ENCODE assay signal across 23 cellular contexts in the genomic region with DNA sequence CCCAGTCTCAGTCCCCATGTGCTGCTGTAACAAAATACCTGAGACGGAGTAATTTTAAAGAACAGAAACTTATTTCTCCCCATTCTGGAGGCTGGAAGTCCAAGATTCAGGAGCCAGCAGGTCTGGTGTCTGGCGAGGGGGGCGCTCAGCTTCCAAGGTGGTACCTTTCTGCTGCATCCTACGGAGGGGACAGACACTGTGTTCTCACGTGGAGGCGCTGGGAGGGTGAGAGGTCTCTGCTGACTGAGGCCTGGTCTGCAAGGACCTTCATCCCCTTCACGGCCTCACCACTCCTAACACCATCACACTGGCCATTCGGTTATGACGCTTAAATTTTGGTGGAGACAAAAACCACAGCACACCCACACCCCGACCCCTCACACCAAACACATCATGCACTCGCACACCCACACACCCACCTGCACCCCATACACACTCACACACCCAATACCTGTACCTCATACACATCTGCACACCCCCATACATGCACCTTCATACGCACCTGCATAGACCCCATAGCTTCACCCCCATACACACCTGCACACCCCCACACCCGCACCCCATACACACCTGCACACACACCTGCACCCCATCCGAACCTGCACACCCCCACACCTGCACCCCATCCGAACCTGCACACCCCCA. TPM values are rescaled to one million over a fixed set of nuclear protein-coding genes. Genes with fewer than 3 reads are reported as not detected.
DNase-seq lines count a peak whose midpoint lies in the region; ATAC-seq, FAIRE-seq and TF ChIP-seq lines count a peak whose summit lies in the region.
"Had no signal": no experiment of that assay in that cellular context is flagged by ENCODE, and none has a peak within 500 bp of the region (broad histone marks: within the 10 kb centered on the region; RNA-seq: fewer than 3 reads in every experiment).

No MANE protein-coding gene starts in this region.

- H3K4me2 ChIP-seq in HCT116 (ENCODE audit: low read length) = no peak overlapping the region
- no peak overlapping the region for H3K4me2 ChIP-seq in K562 (ENCODE audit: insufficient read depth, low read length)
- no peak overlapping the region for H3K4me2 ChIP-seq in osteoblast (ENCODE audit: insufficient read depth, low read length)
- H3K4me2 ChIP-seq: A549 had no signal

- H3K9me1 ChIP-seq in K562 (ENCODE audit: control insufficient read depth, insufficient read depth, low read length) = no peaks in the 10 kb centered on the region

- in situ Hi-C loops in K562 (cut with MboI) = no loop called here

- no peak overlapping the region for H3K27ac ChIP-seq in HCT116 (ENCODE audit: low read depth, low read length)
- H3K27ac ChIP-seq in K562 (ENCODE audit: extremely low read depth, low read depth, low read length) = no peak overlapping the region
- H3K27ac ChIP-seq in osteoblast (ENCODE audit: low read depth, low read length) = no peak overlapping the region
- H3K27ac ChIP-seq in caudate nucleus (ENCODE audit: low read depth, low read length) = no peak overlapping the region
- H3K27ac ChIP-seq: GM23248, SK-N-MC had no signal

- no peak overlapping the region for H3K4me3 ChIP-seq in Caco-2 (ENCODE audit: low read depth, low read length)
- no peak overlapping the region for H3K4me3 ChIP-seq in HCT116 (replicated peaks in 1 of 2; ENCODE audit: low read depth in 1 of 2, low read length in 2 of 2)
- no peak overlapping the region for H3K4me3 ChIP-seq in K562
- no peak overlapping the region for H3K4me3 ChIP-seq in osteoblast (ENCODE audit: insufficient read depth, low read length)
- H3K4me3 ChIP-seq: A549, GM12878, GM23248, SK-N-MC had no signal

- CTCF ChIA-PET in Caco-2 (lab: Charles Lee) = no interaction called here
- CTCF ChIA-PET in HCT116 (lab: Charles Lee) = no interaction called here
- CTCF ChIA-PET in K562 (lab: Yijun Ruan, JAX; ENCODE audit: low intra/inter-chr PET ratio) = no interaction called here

- POLR2A ChIA-PET in Caco-2 (lab: Charles Lee) (no interaction called here), HCT116 (lab: Charles Lee) (no interaction called here), K562 (lab: Yijun Ruan, JAX) (interaction anchor here (0.6 to 0.8 kb wide), 2 partner anchors 8 to 178 kb away, joined by 3 read pairs; no protein-coding TSS in a partner anchor)

- H3K79me2 ChIP-seq in HCT116 (ENCODE audit: insufficient read depth, low read length) (no peaks in the 10 kb centered on the region), K562 (ENCODE audit: control insufficient read depth, insufficient read depth, low read length) (no peaks in the 10 kb centered on the region), osteoblast (ENCODE audit: insufficient read depth, low read length) (no peaks in the 10 kb centered on the region)

- TF ChIP-seq POLR2A in HCT116 (IDR thresholded peaks at IDR 0.05; ENCODE audit: borderline replicate concordance, extremely low read depth, insufficient read depth, insufficient read length) (no peak), K562 (conservative IDR thresholded peaks at IDR 0.05) (no peak)

- DNase-seq in Caco-2 (no peak), HCT116 (ENCODE audit: low read depth, low spot score) (no peak), K562 (ENCODE audit: extremely low read depth in 1 of 4, low spot score in 3 of 4) (peak in 1 of 4 experiments; percentile 14), osteoblast (ENCODE audit: insufficient read length, low spot score, missing footprints) (peak; percentile 56), DMS53 (lab: John Stamatoyannopoulos, UW) (no peak), caudate nucleus (lab: John Stamatoyannopoulos, UW) (no peak)
- DNase-seq in stimulated activated CD4-positive, alpha-beta T cell treated with anti-CD3 and anti-CD28 coated beads, Interleukin-4, amount 100 ng/mL, for 24 hours = no peak
- DNase-seq: DMS79 treated with DMSO at 0.1 percent for 48 hours, GM23248, MM.1S, NCI-H1048, NCI-H1417 treated with DMSO at 0.1 percent for 48 hours, NCI-H187, NCI-H446 treated with DMSO at 0.1 percent for 48 hours, NCI-H526 treated with DMSO at 0.1 percent for 48 hours, OCI-M1, RPMI8226, SHP77 treated with DMSO at 0.1 percent for 48 hours had no signal

- H3K9ac ChIP-seq in HCT116 (ENCODE audit: low read length) = no peak overlapping the region
- H3K9ac ChIP-seq in K562 (ENCODE audit: insufficient read depth in 1 of 2, low read depth in 2 of 2, low read length in 2 of 2) = 0 out of 4 replicates have a peak overlapping the region, but pooled peaks of 1 of the 2 experiments have one; percentile 51
- H3K9ac ChIP-seq: GM23248 had no signal

- TF ChIP-seq EP300 in K562 (IDR thresholded peaks at IDR 0.05; ENCODE audit: low read length) = no peak

- TF ChIP-seq RAD21 in HCT116 (IDR thresholded peaks at IDR 0.05; ENCODE audit: low read depth) (no peak), K562 (CRISPR knock-in tag; conservative IDR thresholded peaks at IDR 0.05 in 1 of 2, IDR thresholded peaks at IDR 0.05 in 1 of 2) (no peak)

- H2AFZ ChIP-seq in HCT116 (ENCODE audit: low read depth, low read length, poor library complexity, severe bottlenecking) (no peak overlapping the region), K562 (ENCODE audit: low read depth, low read length) (no peak overlapping the region), osteoblast (ENCODE audit: low read length) (no peak overlapping the region)
- H2AFZ ChIP-seq: GM23248 had no signal

- 0 out of 2 replicates have a peak, but pooled peaks cover 9% of the 10 kb centered on the region for H3K4me1 ChIP-seq in Caco-2
- H3K4me1 ChIP-seq in HCT116 (ENCODE audit: control insufficient read depth in 1 of 2, insufficient read depth in 2 of 2, low read length in 2 of 2) = no peaks in the 10 kb centered on the region
- H3K4me1 ChIP-seq in K562 (replicated peaks in 1 of 2; ENCODE audit: control insufficient read depth in 2 of 2, insufficient read depth in 2 of 2, low read length in 2 of 2) = peaks cover 0 to 42% of the 10 kb centered on the region in 2 experiments; a peak in 2 of 5 replicates
- no peaks in the 10 kb centered on the region for H3K4me1 ChIP-seq in osteoblast (ENCODE audit: insufficient read depth, low read length)
- H3K4me1 ChIP-seq: A549 had no signal

- TF ChIP-seq CTCF in Caco-2 (IDR thresholded peaks at IDR 0.05; ENCODE audit: insufficient read depth in 1 of 2, low read depth in 1 of 2, low read length in 1 of 2, severe bottlenecking in 1 of 2, unreplicated experiment in 1 of 2) = no peak
- no peak for TF ChIP-seq CTCF in HCT116 (IDR thresholded peaks at IDR 0.05 in 2 of 3, conservative IDR thresholded peaks at IDR 0.05 in 1 of 3; ENCODE audit: borderline replicate concordance in 1 of 3, insufficient read depth in 1 of 3, low read depth in 2 of 3, low read length in 2 of 3)
- TF ChIP-seq CTCF in K562 (IDR thresholded peaks at IDR 0.05 in 2 of 3, conservative IDR thresholded peaks at IDR 0.05 in 1 of 3; ENCODE audit: insufficient read depth in 2 of 3, low read depth in 1 of 3, low read length in 3 of 3) = no peak
- TF ChIP-seq CTCF in osteoblast (IDR thresholded peaks at IDR 0.05; ENCODE audit: extremely low read depth, low read depth, low read length) = no peak

- no peak for FAIRE-seq in K562 (lab: Jason Lieb, UNC)
- FAIRE-seq: A549, GM12878 had no signal

- no peaks in the 10 kb centered on the region for H3K4me1 Mint-ChIP-seq in Caco-2 (ENCODE audit: low read depth, unreplicated experiment)
- H3K4me1 Mint-ChIP-seq: B cell had no signal

- no peaks in the 10 kb centered on the region for H3K9me3 Mint-ChIP-seq in Caco-2 (ENCODE audit: unreplicated experiment)

- WGBS in K562 (ENCODE audit: insufficient coverage, low coverage, missing lambda C conversion rate) = 76% methylated on average over 13 of the region's 15 CpGs

- no TSS peak for BruUV-seq in Caco-2 (replicated peaks; lab: Mats Ljungman, UMichigan)
- TSS peak; percentile 59 for BruUV-seq in HCT116 (replicated peaks; lab: Mats Ljungman, UMichigan)
- BruUV-seq in K562 (replicated peaks; lab: Mats Ljungman, UMichigan) = TSS peak; percentile 43

- H3K9me2 ChIP-seq in HCT116 (ENCODE audit: insufficient read depth) = no peaks in the 10 kb centered on the region

- intact Hi-C loops in Caco-2 (cut with micrococcal nuclease; ENCODE audit: unreplicated experiment) (no loop called here), HCT116 (cut with micrococcal nuclease) (no loop called here), K562 (cut with micrococcal nuclease) (no loop called here)

- no peaks in the 10 kb centered on the region for H3K27me3 Mint-ChIP-seq in Caco-2 (ENCODE audit: insufficient read depth, unreplicated experiment)
- H3K27me3 Mint-ChIP-seq: B cell had no signal

- no peaks in the 10 kb centered on the region for H3K27me3 ChIP-seq in Caco-2 (replicated peaks; ENCODE audit: control insufficient read depth, insufficient read depth, low read length)
- H3K27me3 ChIP-seq in HCT116 (ENCODE audit: insufficient read depth, low read length) = no peaks in the 10 kb centered on the region
- no peaks in the 10 kb centered on the region for H3K27me3 ChIP-seq in K562 (ENCODE audit: control insufficient read depth in 2 of 2, insufficient read depth in 2 of 2, low read length in 2 of 2)
- no peaks in the 10 kb centered on the region for H3K27me3 ChIP-seq in osteoblast (ENCODE audit: insufficient read depth, low read length)

- no peak overlapping the region for H3K4me3 Mint-ChIP-seq in Caco-2 (ENCODE audit: unreplicated experiment)
- H3K4me3 Mint-ChIP-seq: B cell had no signal

- peak overlapping the region; percentile 17 for H3K27ac Mint-ChIP-seq in Caco-2 (ENCODE audit: unreplicated experiment)
- H3K27ac Mint-ChIP-seq: B cell had no signal

- RAD21 ChIA-PET in HCT116 (lab: Charles Lee; ENCODE audit: low non-redundant PET in 1 of 2, low total read pairs in 2 of 2, uncharacterized antibody in 2 of 2, unreplicated experiment in 2 of 2) = no interaction called here

- H3K9me3 ChIP-seq in Caco-2 (no peaks in the 10 kb centered on the region), HCT116 (ENCODE audit: control insufficient read depth in 1 of 2, insufficient read depth in 1 of 2, low read depth in 1 of 2, low read length in 2 of 2) (no peaks in the 10 kb centered on the region), K562 (replicated peaks; ENCODE audit: control insufficient read depth, insufficient read depth, low read depth, low read length) (no peaks in the 10 kb centered on the region), osteoblast (ENCODE audit: low read depth, low read length) (no peaks in the 10 kb centered on the region)
- H3K9me3 ChIP-seq: A549 had no signal

- peaks cover 54% of the 10 kb centered on the region for H3K36me3 Mint-ChIP-seq in Caco-2 (ENCODE audit: insufficient read depth, unreplicated experiment)

- H4K20me1 ChIP-seq in HCT116 (ENCODE audit: insufficient read depth) = no peaks in the 10 kb centered on the region
- H4K20me1 ChIP-seq in K562 (replicated peaks; ENCODE audit: control insufficient read depth, insufficient read depth, low read length) = peaks cover 19% of the 10 kb centered on the region
- H4K20me1 ChIP-seq in osteoblast (ENCODE audit: insufficient read depth, low read length) = peaks cover 10% of the 10 kb centered on the region

- peaks cover 6% of the 10 kb centered on the region for H3K36me3 ChIP-seq in Caco-2 (ENCODE audit: control insufficient read depth, insufficient read depth, low read length)
- H3K36me3 ChIP-seq in HCT116 (ENCODE audit: control insufficient read depth in 1 of 2, insufficient read depth in 2 of 2, low read length in 2 of 2) = peaks cover 6 to 11% of the 10 kb centered on the region in 2 experiments; a peak in 2 of 4 replicates
- H3K36me3 ChIP-seq in K562 (ENCODE audit: control insufficient read depth, insufficient read depth, low read length) = peaks cover 35% of the 10 kb centered on the region; the same call in 2 of the 3 replicates
- H3K36me3 ChIP-seq in osteoblast (ENCODE audit: insufficient read depth, low read length) = peaks cover 25% of the 10 kb centered on the region

- no peak for ATAC-seq in HCT116
- ATAC-seq in K562 = no peak
- ATAC-seq in HG03196 (IDR thresholded peaks at IDR 0.05; ENCODE audit: unreplicated experiment) = no peak

RNA-seq across cellular contexts. Expression of a gene that starts 9.8 kb away (rescaled TPM):
- total RNA-seq in Caco-2 (2022) = 3.6 and 5.0 TPM in 2 replicates
- 17.0 TPM for total RNA-seq in HCT116 (2021; ENCODE audit: unreplicated experiment)
- polyA plus RNA-seq in HCT116 (2012) = 7.7 and 8.7 TPM in 2 replicates
- total RNA-seq in K562 (2011; cell fraction: chromatin; rRNA removed; ENCODE audit: low replicate concordance) = 13.2 and 31.1 TPM in 2 replicates
- 14.7 and 17.7 TPM in 2 replicates for total RNA-seq in K562 (2011; cell fraction: nucleolus; rRNA removed)
- total RNA-seq in K562 (2011; cell fraction: nucleoplasm; rRNA removed) = 11.8 and 18.1 TPM in 2 replicates
- total RNA-seq in K562 (2014; rRNA removed) = 0.20 and 1.5 TPM in 2 replicates
- total RNA-seq in K562 (2014; rRNA removed; fragmentation: Illumina TruSeq; extraction: Trizol) = 0.40 and 0.45 TPM in 2 replicates
- total RNA-seq in K562 (2015; rRNA removed; fragmentation: Illumina TruSeq; extraction: Trizol) = 0.29 and 0.30 TPM in 2 replicates
- total RNA-seq in K562 (2021) = 2.2 and 2.3 TPM in 2 replicates
- 0.99 and 1.2 TPM in 2 replicates for polyA plus RNA-seq in K562 (2011; rRNA removed)
- 0.52 and 1.3 TPM in 2 replicates for polyA plus RNA-seq in K562 (2011; cell fraction: cytosol; rRNA removed)
- 6.0 and 14.9 TPM in 2 replicates for polyA plus RNA-seq in K562 (2011; cell fraction: nucleus; rRNA removed)
- polyA plus RNA-seq in K562 (2012) = 1.5 and 6.1 TPM in 2 replicates
- polyA plus RNA-seq in K562 (2014; fragmentation: Illumina TruSeq; extraction: Trizol) = 0.52 and 1.4 TPM in 2 replicates
- under 1 TPM; 0.07 to 0.21 TPM for polyA plus RNA-seq in K562 (2014; fragmentation: Nextera tagmentation; extraction: Ambion mirVana)
- 0.97 and 1.4 TPM in 2 replicates for polyA plus RNA-seq in K562 (2014; rRNA removed)
- polyA minus RNA-seq in K562 (2011; rRNA and poly(A)+ RNA removed) = 0.81 and 1.1 TPM in 2 replicates
- polyA minus RNA-seq in K562 (2011; cell fraction: cytosol; rRNA and poly(A)+ RNA removed) = 1.3 and 1.4 TPM in 2 replicates
- 2.3 and 4.4 TPM in 2 replicates for polyA minus RNA-seq in K562 (2011; cell fraction: nucleus; rRNA and poly(A)+ RNA removed)
- total RNA-seq in osteoblast = 1.2 and 1.8 TPM in 2 replicates

RNA-seq across cellular contexts. Expression of a gene that starts 32.0 kb away (rescaled TPM):
- total RNA-seq in Caco-2 (2022) = 76.2 and 77.5 TPM in 2 replicates
- total RNA-seq in HCT116 (2021; ENCODE audit: unreplicated experiment) = 54.6 TPM
- polyA plus RNA-seq in HCT116 (2012) = 33.0 and 35.4 TPM in 2 replicates
- 217 and 274 TPM in 2 replicates for total RNA-seq in K562 (2011; cell fraction: chromatin; rRNA removed; ENCODE audit: low replicate concordance)
- 94.6 and 102 TPM in 2 replicates for total RNA-seq in K562 (2011; cell fraction: nucleolus; rRNA removed)
- total RNA-seq in K562 (2011; cell fraction: nucleoplasm; rRNA removed) = 114 and 119 TPM in 2 replicates
- total RNA-seq in K562 (2014; rRNA removed) = 52.8 and 58.5 TPM in 2 replicates
- total RNA-seq in K562 (2014; rRNA removed; fragmentation: Illumina TruSeq; extraction: Trizol) = 37.9 and 39.5 TPM in 2 replicates
- total RNA-seq in K562 (2015; rRNA removed; fragmentation: Illumina TruSeq; extraction: Trizol) = 43.1 and 44.9 TPM in 2 replicates
- 62.3 and 68.7 TPM in 2 replicates for total RNA-seq in K562 (2021)
- polyA plus RNA-seq in K562 (2011; rRNA removed) = 17.3 and 18.0 TPM in 2 replicates
- 14.1 and 18.3 TPM in 2 replicates for polyA plus RNA-seq in K562 (2011; cell fraction: cytosol; rRNA removed)
- 96.2 and 143 TPM in 2 replicates for polyA plus RNA-seq in K562 (2011; cell fraction: nucleus; rRNA removed)
- 36.5 and 41.6 TPM in 2 replicates for polyA plus RNA-seq in K562 (2012)
- polyA plus RNA-seq in K562 (2014; fragmentation: Illumina TruSeq; extraction: Trizol) = 49.7 and 54.7 TPM in 2 replicates
- polyA plus RNA-seq in K562 (2014; fragmentation: Nextera tagmentation; extraction: Ambion mirVana) = 1 to 10 TPM; 2.4 to 3.7 TPM
- 51.8 and 56.4 TPM in 2 replicates for polyA plus RNA-seq in K562 (2014; rRNA removed)
- polyA minus RNA-seq in K562 (2011; rRNA and poly(A)+ RNA removed) = 23.4 and 26.6 TPM in 2 replicates
- polyA minus RNA-seq in K562 (2011; cell fraction: cytosol; rRNA and poly(A)+ RNA removed) = 16.0 and 18.9 TPM in 2 replicates
- polyA minus RNA-seq in K562 (2011; cell fraction: nucleus; rRNA and poly(A)+ RNA removed) = 54.1 and 62.2 TPM in 2 replicates
- total RNA-seq in osteoblast = 29.8 and 35.8 TPM in 2 replicates

RNA-seq across cellular contexts. Expression of a gene that starts 32.1 kb away (rescaled TPM):
- total RNA-seq in Caco-2 (2022) (40.2 and 42.5 TPM in 2 replicates), HCT116 (2021; ENCODE audit: unreplicated experiment) (45.0 TPM), K562 (2014; rRNA removed) (48.2 and 68.7 TPM in 2 replicates), K562 (2014; rRNA removed; fragmentation: Illumina TruSeq; extraction: Trizol) (55.2 and 56.8 TPM in 2 replicates), K562 (2015; rRNA removed; fragmentation: Illumina TruSeq; extraction: Trizol) (45.1 and 50.8 TPM in 2 replicates), K562 (2021) (50.0 and 53.2 TPM in 2 replicates), osteoblast (3.8 and 4.0 TPM in 2 replicates)
- 18.0 and 29.3 TPM in 2 replicates for polyA plus RNA-seq in HCT116 (2012)
- total RNA-seq in K562 (2011; cell fraction: chromatin; rRNA removed; ENCODE audit: low replicate concordance) = 80.8 and 99.7 TPM in 2 replicates
- total RNA-seq in K562 (2011; cell fraction: nucleolus; rRNA removed) = 42.2 and 50.7 TPM in 2 replicates
- total RNA-seq in K562 (2011; cell fraction: nucleoplasm; rRNA removed) = 38.0 and 41.1 TPM in 2 replicates
- polyA plus RNA-seq in K562 (2011; rRNA removed) (93.2 and 116 TPM in 2 replicates), K562 (2014; fragmentation: Illumina TruSeq; extraction: Trizol) (62.6 and 73.0 TPM in 2 replicates), K562 (2014; fragmentation: Nextera tagmentation; extraction: Ambion mirVana) (10 to 100 TPM; 24.1 to 28.9 TPM), K562 (2014; rRNA removed) (65.2 and 73.4 TPM in 2 replicates)
- polyA plus RNA-seq in K562 (2011; cell fraction: cytosol; rRNA removed) = 35.6 and 39.2 TPM in 2 replicates
- 107 and 115 TPM in 2 replicates for polyA plus RNA-seq in K562 (2011; cell fraction: nucleus; rRNA removed)
- polyA plus RNA-seq in K562 (2012) = 39.7 and 46.2 TPM in 2 replicates
- polyA minus RNA-seq in K562 (2011; rRNA and poly(A)+ RNA removed) = 74.7 and 79.6 TPM in 2 replicates
- 37.0 and 47.0 TPM in 2 replicates for polyA minus RNA-seq in K562 (2011; cell fraction: cytosol; rRNA and poly(A)+ RNA removed)
- polyA minus RNA-seq in K562 (2011; cell fraction: nucleus; rRNA and poly(A)+ RNA removed) = 20.7 and 35.1 TPM in 2 replicates
